ENCODE assay signal across 8 cellular contexts in the genomic region with DNA sequence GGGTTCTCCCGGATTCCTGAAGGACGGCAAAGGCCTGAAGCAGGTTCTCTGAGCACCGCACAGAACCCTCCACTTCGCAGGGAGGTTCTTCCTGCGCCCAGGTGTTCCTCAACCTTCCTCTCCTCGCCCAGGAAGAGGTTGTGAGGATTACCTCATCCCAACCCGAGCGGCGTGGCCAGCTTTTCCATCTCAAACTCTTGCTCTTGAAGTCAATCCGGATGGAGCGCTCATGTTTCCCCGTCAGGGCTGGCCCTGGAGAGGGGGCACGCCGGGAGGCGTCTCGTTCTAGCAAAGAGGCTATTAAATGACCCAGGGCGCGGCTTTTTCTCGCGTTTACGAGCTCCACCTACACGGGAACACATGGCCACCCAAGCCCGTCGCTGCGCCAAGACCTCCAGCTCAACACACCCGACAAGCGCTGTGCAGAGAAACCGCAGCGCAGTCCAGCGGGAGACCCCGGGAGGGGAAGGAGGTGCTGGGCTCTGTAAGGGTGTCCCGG. TPM values are rescaled to one million over a fixed set of nuclear protein-coding genes. Genes with fewer than 3 reads are reported as not detected.
DNase-seq lines count a peak whose midpoint lies in the region; ATAC-seq lines count a peak whose summit lies in the region.

No MANE protein-coding gene starts in this region.

- H3K4me1 ChIP-seq in NT2/D1 (ENCODE audit: insufficient read depth, insufficient read length), result no peaks in the 10 kb centered on the region
- peaks cover 7% of the 10 kb centered on the region for H3K4me1 ChIP-seq in iPS-20b (ENCODE audit: insufficient read depth, low read length)
- peaks cover 13% of the 10 kb centered on the region for H3K4me1 ChIP-seq in skeletal muscle satellite cell (ENCODE audit: control insufficient read depth, insufficient read depth, low read length)

- H3K4me2 ChIP-seq in skeletal muscle satellite cell (ENCODE audit: low read length), result peak overlapping the region; percentile 93

- H3K4me3 ChIP-seq in Jurkat, Clone E6-1 (ENCODE audit: low read length), result peak overlapping the region; percentile 96
- H3K4me3 ChIP-seq in NT2/D1 (ENCODE audit: insufficient read length, low read depth), result peak overlapping the region; percentile 78
- H3K4me3 ChIP-seq in iPS-20b (ENCODE audit: low read length), result peak overlapping the region; percentile 100
- H3K4me3 ChIP-seq in skeletal muscle satellite cell (ENCODE audit: low read length), result peak overlapping the region; percentile 90

- H3K9ac ChIP-seq in NT2/D1 (ENCODE audit: insufficient read length, low read depth) (peak overlapping the region; percentile 88), iPS-20b (ENCODE audit: low read depth, low read length) (peak overlapping the region; percentile 87), skeletal muscle satellite cell (ENCODE audit: low read depth, low read length) (peak overlapping the region; percentile 85)

- H3K36me3 ChIP-seq in NT2/D1 (ENCODE audit: insufficient read depth, insufficient read length, low read length), result peaks cover 4% of the 10 kb centered on the region
- peaks cover 6% of the 10 kb centered on the region; the same call in 1 of the 2 replicates for H3K36me3 ChIP-seq in iPS-20b (ENCODE audit: insufficient read depth, low read depth, low read length)
- peaks cover 9% of the 10 kb centered on the region for H3K36me3 ChIP-seq in skeletal muscle satellite cell (ENCODE audit: insufficient read depth, low read length)

- H3K9me3 ChIP-seq in NT2/D1 (ENCODE audit: insufficient read depth, low read length) (no peaks in the 10 kb centered on the region), iPS-20b (ENCODE audit: insufficient read depth, low read depth, low read length) (no peaks in the 10 kb centered on the region), skeletal muscle satellite cell (replicated peaks; ENCODE audit: low read length) (no peaks in the 10 kb centered on the region)

- H3K27ac ChIP-seq in iPS-20b (ENCODE audit: low read length), result peak overlapping the region; percentile 97

- ATAC-seq in GM21528 (IDR thresholded peaks at IDR 0.05; ENCODE audit: low FRiP score, unreplicated experiment), result peak; percentile 34
- no peak for ATAC-seq in GM21619 (IDR thresholded peaks at IDR 0.05; ENCODE audit: unreplicated experiment)

- peak; percentile 86 for DNase-seq in EH (ENCODE audit: low read depth)
- DNase-seq in Jurkat, Clone E6-1 (ENCODE audit: low read depth, low spot score), result no peak
- peak; percentile 68 for DNase-seq in NT2/D1 (ENCODE audit: low read depth, low spot score)
- DNase-seq in brain pericyte (ENCODE audit: low read depth, low spot score), result peak; percentile 65

- no peaks in the 10 kb centered on the region for H3K27me3 ChIP-seq in NT2/D1 (ENCODE audit: insufficient read depth, insufficient read length)
- no peaks in the 10 kb centered on the region for H3K27me3 ChIP-seq in iPS-20b (ENCODE audit: insufficient read depth, low read length)
- no peaks in the 10 kb centered on the region for H3K27me3 ChIP-seq in skeletal muscle satellite cell (ENCODE audit: control insufficient read depth, insufficient read depth, low read length)

RNA-seq across cellular contexts. Expression of gene RAB10, which starts 0.6 kb away (rescaled TPM):
- polyA plus RNA-seq in Jurkat, Clone E6-1 (2012; ENCODE audit: insufficient read depth, insufficient read length), result 94.1 TPM
- 144 and 152 TPM in 2 replicates for total RNA-seq in skeletal muscle satellite cell (2012; rRNA removed)

RNA-seq across cellular contexts. Expression of gene KIF3C, which starts 51.0 kb away (rescaled TPM):
- 11.1 TPM for polyA plus RNA-seq in Jurkat, Clone E6-1 (2012; ENCODE audit: insufficient read depth, insufficient read length)
- total RNA-seq in skeletal muscle satellite cell (2012; rRNA removed), result 6.8 and 8.7 TPM in 2 replicates
